In genomic region chr11:1485504-1485885, GRCh38 we compare ENCODE assay signal across 1 cellular context.
TF ChIP-seq lines count a peak whose summit lies in the region.

No MANE protein-coding gene starts in this region.

TF ChIP-seq in HepG2, 621 proteins besides CTCF, POLR2A, EP300 and RAD21 (continued from another document):
- TF ChIP-seq ELK4 (CRISPR knock-in tag; IDR thresholded peaks at IDR 0.05; ENCODE audit: borderline replicate concordance) (no peak), ZNF639 (CRISPR knock-in tag; conservative IDR thresholded peaks at IDR 0.05) (no peak), RARG (CRISPR knock-in tag; IDR thresholded peaks at IDR 0.05; ENCODE audit: low read depth) (no peak), SALL1 (CRISPR knock-in tag; IDR thresholded peaks at IDR 0.05) (no peak), ZNF530 (CRISPR knock-in tag; IDR thresholded peaks at IDR 0.05; ENCODE audit: low read depth) (no peak), SRF (IDR thresholded peaks at IDR 0.05; ENCODE audit: low read depth, low read length) (no peak), ZBTB26 (CRISPR knock-in tag; IDR thresholded peaks at IDR 0.05; ENCODE audit: borderline replicate concordance) (no peak), ELF3 (CRISPR knock-in tag; IDR thresholded peaks at IDR 0.05) (no peak), HNRNPUL1 (IDR thresholded peaks at IDR 0.05; ENCODE audit: low read depth, low read length) (no peak), SMAD9 (CRISPR knock-in tag; IDR thresholded peaks at IDR 0.05) (no peak), NFYC (CRISPR knock-in tag; IDR thresholded peaks at IDR 0.05) (no peak), ZNF574 (CRISPR knock-in tag; IDR thresholded peaks at IDR 0.05) (no peak)
